27 cellular contexts compared by ENCODE assay signal in genomic region chr16:78130950-78131349, GRCh38.
"Had no signal": no experiment of that assay in that cellular context is flagged by ENCODE, and none has a peak within 500 bp of the region (broad histone marks: within the 10 kb centered on the region; RNA-seq: fewer than 3 reads in every experiment).

No MANE protein-coding gene starts in this region.

- ATAC-seq: effector memory CD8-positive, alpha-beta T cell; esophagus mucosa; foreskin keratinocyte; gastrocnemius medialis; gastroesophageal sphincter; heart left ventricle; heart right ventricle had no signal

- H3K27ac ChIP-seq: colonic mucosa, coronary artery, dorsolateral prefrontal cortex, epithelial cell of prostate, esophagus muscularis mucosa, esophagus squamous epithelium, foreskin keratinocyte, gastrocnemius medialis, gastroesophageal sphincter, heart left ventricle, heart right ventricle had no signal

- H3K36me3 ChIP-seq: colonic mucosa, esophagus muscularis mucosa, esophagus squamous epithelium, gastrocnemius medialis, heart left ventricle, heart right ventricle had no signal

- DNase-seq: colonic mucosa; cortex of kidney; dermis blood vessel endothelial cell; dorsolateral prefrontal cortex; effector CD4-positive, alpha-beta T cell; effector CD8-positive, alpha-beta T cell; effector memory CD4-positive, alpha-beta T cell; effector memory CD8-positive, alpha-beta T cell; endodermal cell; esophagus squamous epithelium; foreskin fibroblast; foreskin keratinocyte; foreskin melanocyte; gastrocnemius medialis; glutamatergic neuron; head of caudate nucleus; heart left ventricle; heart right ventricle had no signal

- H3K9me3 ChIP-seq: colonic mucosa, esophagus muscularis mucosa, esophagus squamous epithelium, gastrocnemius medialis, gastroesophageal sphincter had no signal

- H3K4me1 ChIP-seq: colonic mucosa, foreskin keratinocyte had no signal

- H3K27me3 ChIP-seq: colonic mucosa, dorsolateral prefrontal cortex, esophagus muscularis mucosa, esophagus squamous epithelium, foreskin keratinocyte, gastrocnemius medialis, gastroesophageal sphincter, heart left ventricle, heart right ventricle had no signal

- FAIRE-seq: colon, endometrium, endothelial cell of umbilical vein, frontal cortex had no signal

- H3K4me3 ChIP-seq: colonic mucosa, coronary artery, dorsolateral prefrontal cortex, esophagus muscularis mucosa, esophagus squamous epithelium, gastrocnemius medialis, gastroesophageal sphincter, heart left ventricle, heart right ventricle had no signal
